ENCODE assay signal across 1 cellular context in genomic region chr6:41697902-41698349, GRCh38.
TF ChIP-seq lines count a peak whose summit lies in the region.

No MANE protein-coding gene starts in this region.

TF ChIP-seq in HepG2, 621 proteins besides CTCF, POLR2A, EP300 and RAD21:
- TF ChIP-seq ZNF768 (CRISPR knock-in tag; IDR thresholded peaks at IDR 0.05) (peak; percentile 70; the same call in 1 of the 2 replicates), ZNF75D (CRISPR knock-in tag; IDR thresholded peaks at IDR 0.05; ENCODE audit: borderline replicate concordance) (no peak)
